ENCODE assay signal across 11 cellular contexts in the genomic region with DNA sequence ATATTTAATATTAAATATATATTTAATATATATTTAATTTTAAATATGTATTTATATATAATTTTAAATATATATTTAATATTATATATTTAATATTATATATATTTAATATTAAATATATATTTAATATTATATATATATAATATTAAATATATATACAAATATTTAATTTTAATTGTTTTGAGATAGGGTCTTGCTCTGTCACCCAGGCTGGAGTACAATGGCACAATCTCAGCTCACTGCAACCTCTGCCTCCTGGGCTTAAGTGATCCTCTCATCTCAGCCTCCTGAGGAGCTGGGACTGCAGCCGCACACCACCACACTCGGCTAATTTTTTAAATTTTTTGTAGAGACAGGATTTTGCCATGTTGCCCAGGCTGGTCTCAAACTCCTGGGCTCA. TPM values are rescaled to one million over a fixed set of nuclear protein-coding genes. Genes with fewer than 3 reads are reported as not detected.
"Had no signal": no experiment of that assay in that cellular context is flagged by ENCODE, and none has a peak within 500 bp of the region (broad histone marks: within the 10 kb centered on the region; RNA-seq: fewer than 3 reads in every experiment).

No MANE protein-coding gene starts in this region.

RNA-seq across cellular contexts. Expression of a gene that starts 54.2 kb away (rescaled TPM):
- total RNA-seq: activated CD4-positive, alpha-beta memory T cell treated with anti-CD3 and anti-CD28 coated beads for 36 hours; activated CD4-positive, alpha-beta T cell treated with anti-CD3 and anti-CD28 coated beads for 36 hours; activated CD4-positive, alpha-beta T cell treated with anti-CD3 and anti-CD28 coated beads, Interleukin-2, amount 10 ng/mL, durations not matched to agents 24 days and 14 days; activated CD8-positive, alpha-beta memory T cell treated with anti-CD3 and anti-CD28 coated beads for 36 hours; activated CD8-positive, alpha-beta memory T cell treated with anti-CD3 and anti-CD28 coated beads, Interleukin-2, amount 10 ng/mL, durations not matched to agents 7 days and 5 days; activated CD8-positive, alpha-beta T cell treated with anti-CD3 and anti-CD28 coated beads, Interleukin-2, amount 10 ng/mL, durations not matched to agents 7 days and 5 days; activated naive CD4-positive, alpha-beta T cell treated with anti-CD3 and anti-CD28 coated beads for 36 hours; activated T-helper 2 cell treated with anti-CD3 and anti-CD28 coated beads, Interferon-gamma antibody, Interleukin-2, Interleukin-4, amounts not matched to agents 10 μg/mL and 5 μg/mL and 100 μg/mL, durations not matched to agents 14 hours and 24 hours and 36 hours; cardiac muscle cell; endodermal cell; epithelial cell of proximal tubule had no signal
- polyA plus RNA-seq: cardiac muscle cell had no signal
